ENCODE assay signal across 32 cellular contexts in genomic region chr7:14407246-14408015, GRCh38.
"Had no signal": no experiment of that assay in that cellular context is flagged by ENCODE, and none has a peak within 500 bp of the region (broad histone marks: within the 10 kb centered on the region; RNA-seq: fewer than 3 reads in every experiment).

No MANE protein-coding gene starts in this region.

- H3K27ac ChIP-seq: ovary, parathyroid adenoma, psoas muscle, skin epidermis, spleen, suprapubic skin, testis, tibial artery, transverse colon, upper lobe of right lung, uterus had no signal

- H3K36me3 ChIP-seq: ovary, spleen, suprapubic skin, tibial artery, transverse colon, upper lobe of right lung, uterus had no signal

- ATAC-seq: naive thymus-derived CD8-positive, alpha-beta T cell; natural killer cell treated with Interleukin-12 subunit alpha and Interleukin-12 subunit beta and Interleukin-15 and Interleukin-18, amount 100 ng/mL, for 72 hours; psoas muscle; right cardiac atrium; sciatic nerve; stimulated activated memory B cell treated with anti-CD40 and anti-IgM and Interleukin-4, amounts not matched to agents 10 μg/mL and 1 μg/mL and 100 μg/mL, for 72 hours; stimulated activated naive CD8-positive, alpha-beta T cell treated with anti-CD3 and anti-CD28 coated beads, Interleukin-15, amount 100 ng/mL, for 72 hours; stimulated activated naive CD8-positive, alpha-beta T cell treated with anti-CD3 and anti-CD28 coated beads, Interleukin-15, Interleukin-2, amounts not matched to agents 100 U/mL and 50 U/mL, for 24 hours; upper lobe of right lung had no signal

- H3K9ac ChIP-seq: parathyroid adenoma had no signal

- H3K27me3 Mint-ChIP-seq: naive thymus-derived CD8-positive, alpha-beta T cell; natural killer cell treated with Interleukin-12 subunit alpha and Interleukin-12 subunit beta and Interleukin-15 and Interleukin-18, amount 100 ng/mL, for 72 hours; progenitor cell of endocrine pancreas; stimulated activated memory B cell treated with anti-CD40 and anti-IgM and Interleukin-4, amounts not matched to agents 10 μg/mL and 1 μg/mL and 100 μg/mL, for 72 hours; stimulated activated naive CD8-positive, alpha-beta T cell treated with anti-CD3 and anti-CD28 coated beads, Interleukin-15, amount 100 ng/mL, for 72 hours; type B pancreatic cell had no signal

- DNase-seq: naive thymus-derived CD8-positive, alpha-beta T cell; nephron progenitor cell; occipital lobe; ovary; posterior cingulate gyrus; psoas muscle; right cardiac atrium; spleen; stimulated activated CD4-positive, alpha-beta T cell treated with anti-CD3 and anti-CD28 coated beads, Interleukin-12 subunit alpha, Interleukin-12 subunit beta, amount 100 ng/mL, for 4 hours; stimulated activated CD4-positive, alpha-beta T cell treated with anti-CD3 and anti-CD28 coated beads, Interleukin-1b, Interleukin-23, amount 100 ng/mL, for 48 hours; stimulated activated CD4-positive, alpha-beta T cell treated with anti-CD3 and anti-CD28 coated beads, Interleukin-4, amount 100 ng/mL, for 1 hour; stimulated activated CD4-positive, alpha-beta T cell treated with anti-CD3 and anti-CD28 coated beads, Interleukin-4, amount 100 ng/mL, for 4 hours; stimulated activated CD8-positive, alpha-beta memory T cell treated with anti-CD3 and anti-CD28 coated beads, Interleukin-4, amount 100 ng/mL, for 48 hours; stimulated activated naive CD4-positive, alpha-beta T cell; stimulated activated naive CD8-positive, alpha-beta T cell treated with anti-CD3 and anti-CD28 coated beads, Interleukin-15, amount 100 ng/mL, for 72 hours; stimulated activated naive CD8-positive, alpha-beta T cell treated with anti-CD3 and anti-CD28 coated beads, Interleukin-15, Interleukin-2, amounts not matched to agents 100 U/mL and 50 U/mL, for 24 hours; substantia nigra; testis; tibial artery; transverse colon; upper lobe of right lung; uterus had no signal

- H3K4me1 ChIP-seq: parathyroid adenoma, psoas muscle, spleen, suprapubic skin, testis, tibial artery, transverse colon, upper lobe of right lung, uterus had no signal

- H3K4me2 ChIP-seq: smooth muscle cell had no signal

- H2AFZ ChIP-seq: parathyroid adenoma had no signal

- H3K79me2 ChIP-seq: parathyroid adenoma had no signal

- H3K9me3 ChIP-seq: ovary, psoas muscle, spleen, suprapubic skin, testis, tibial artery, transverse colon, upper lobe of right lung, uterus had no signal

- H3K4me1 Mint-ChIP-seq: naive thymus-derived CD8-positive, alpha-beta T cell; nephron progenitor cell; neural crest cell; stimulated activated memory B cell treated with anti-CD40 and anti-IgM and Interleukin-4, amounts not matched to agents 10 μg/mL and 1 μg/mL and 100 μg/mL, for 72 hours; stimulated activated naive CD8-positive, alpha-beta T cell treated with anti-CD3 and anti-CD28 coated beads, Interleukin-15, amount 100 ng/mL, for 72 hours had no signal

- H3K9me3 Mint-ChIP-seq: nephron progenitor cell; neural crest cell; stimulated activated memory B cell treated with anti-CD40 and anti-IgM and Interleukin-4, amounts not matched to agents 10 μg/mL and 1 μg/mL and 100 μg/mL, for 72 hours; stimulated activated naive CD8-positive, alpha-beta T cell treated with anti-CD3 and anti-CD28 coated beads, Interleukin-15, amount 100 ng/mL, for 72 hours; type B pancreatic cell had no signal

- H3K27me3 ChIP-seq: ovary, spleen, suprapubic skin, testis, tibial artery, transverse colon, upper lobe of right lung, uterus had no signal

- H3K4me3 ChIP-seq: ovary, psoas muscle, skin epidermis, smooth muscle cell, spleen, suprapubic skin, testis, tibial artery, transverse colon, upper lobe of right lung, uterus had no signal

- H3K27ac Mint-ChIP-seq: naive thymus-derived CD8-positive, alpha-beta T cell; natural killer cell treated with Interleukin-12 subunit alpha and Interleukin-12 subunit beta and Interleukin-15 and Interleukin-18, amount 100 ng/mL, for 72 hours; nephron progenitor cell; stimulated activated memory B cell treated with anti-CD40 and anti-IgM and Interleukin-4, amounts not matched to agents 10 μg/mL and 1 μg/mL and 100 μg/mL, for 72 hours; stimulated activated naive CD8-positive, alpha-beta T cell treated with anti-CD3 and anti-CD28 coated beads, Interleukin-15, amount 100 ng/mL, for 72 hours; type B pancreatic cell had no signal

- H3K4me3 Mint-ChIP-seq: naive thymus-derived CD8-positive, alpha-beta T cell; natural killer cell treated with Interleukin-12 subunit alpha and Interleukin-12 subunit beta and Interleukin-15 and Interleukin-18, amount 100 ng/mL, for 72 hours; nephron progenitor cell; neural crest cell; stimulated activated memory B cell treated with anti-CD40 and anti-IgM and Interleukin-4, amounts not matched to agents 10 μg/mL and 1 μg/mL and 100 μg/mL, for 72 hours; stimulated activated naive CD8-positive, alpha-beta T cell treated with anti-CD3 and anti-CD28 coated beads, Interleukin-15, amount 100 ng/mL, for 72 hours; type B pancreatic cell had no signal

- H3K36me3 Mint-ChIP-seq: naive thymus-derived CD8-positive, alpha-beta T cell; natural killer cell treated with Interleukin-12 subunit alpha and Interleukin-12 subunit beta and Interleukin-15 and Interleukin-18, amount 100 ng/mL, for 72 hours; stimulated activated memory B cell treated with anti-CD40 and anti-IgM and Interleukin-4, amounts not matched to agents 10 μg/mL and 1 μg/mL and 100 μg/mL, for 72 hours; type B pancreatic cell had no signal
